15 cellular contexts compared by ENCODE assay signal in the genomic region with DNA sequence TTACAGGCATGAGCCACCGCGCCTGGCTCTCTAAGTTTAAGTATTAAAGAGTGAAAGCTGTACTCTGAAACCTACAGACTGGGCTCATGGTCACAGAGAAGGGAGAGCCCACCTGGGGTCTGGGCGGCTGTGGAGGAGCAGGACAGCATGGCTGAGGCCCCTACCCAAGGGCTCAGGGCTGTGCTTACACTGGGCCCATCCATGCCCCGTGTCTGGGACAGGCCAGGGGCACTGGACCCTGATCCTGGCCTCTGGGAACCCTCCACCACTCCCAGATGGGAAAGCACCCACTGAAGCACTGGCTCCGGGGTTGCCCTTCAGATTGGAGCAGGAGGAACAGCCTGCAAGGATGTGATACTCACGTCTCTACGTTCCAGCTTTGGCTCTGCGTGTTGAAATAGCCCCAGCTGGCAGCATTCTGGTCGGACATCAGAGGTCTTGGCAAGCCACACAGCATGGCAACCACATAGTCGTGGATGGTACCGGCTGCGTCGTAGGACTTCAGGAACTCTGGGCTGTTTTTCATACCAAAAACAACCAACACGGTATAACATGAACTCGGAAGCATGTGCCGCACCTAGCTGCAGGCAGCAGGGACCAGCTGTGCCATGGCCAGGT. TPM values are rescaled to one million over a fixed set of nuclear protein-coding genes. Genes with fewer than 3 reads are reported as not detected.
A peak's percentile ranks its signal among the peaks of the same experiment; 100 is the strongest.
DNase-seq lines count a peak whose midpoint lies in the region; ATAC-seq and TF ChIP-seq lines count a peak whose summit lies in the region.
"Had no signal": no experiment of that assay in that cellular context is flagged by ENCODE, and none has a peak within 500 bp of the region (broad histone marks: within the 10 kb centered on the region; RNA-seq: fewer than 3 reads in every experiment).

No MANE protein-coding gene starts in this region.

- no peaks in the 10 kb centered on the region for H3K9me3 ChIP-seq in gastrocnemius medialis
- H3K9me3 ChIP-seq: A549, Caco-2 had no signal

- H3K4me1 ChIP-seq in gastrocnemius medialis = no peaks in the 10 kb centered on the region
- H3K4me1 ChIP-seq: A549, Caco-2 had no signal

- intact Hi-C loops in Right ventricle myocardium inferior (cut with DNase I) (no loop called here), cardiac septum (cut with DNase I) (no loop called here), gastrocnemius medialis (cut with DNase I; ENCODE audit: low total_unique reads) (no loop called here)

- no peaks in the 10 kb centered on the region for H3K27me3 ChIP-seq in gastrocnemius medialis

- H3K27ac ChIP-seq in gastrocnemius medialis = peak overlapping the region in 1 of 4 donors; percentile 46
- H3K27ac ChIP-seq: 22Rv1, A549, C4-2B had no signal

- no peak for TF ChIP-seq CTCF in gastrocnemius medialis (IDR thresholded peaks at IDR 0.05 in 4 of 5, conservative IDR thresholded peaks at IDR 0.05 in 1 of 5)

- TF ChIP-seq POLR2A in gastrocnemius medialis (IDR thresholded peaks at IDR 0.05) = no peak

- in situ Hi-C loops in gastrocnemius medialis (cut with MboI; ENCODE audit: low sequenced_read_pairs in 4 of 4) = no loop called here

- ATAC-seq in Right ventricle myocardium inferior = peak; percentile 31
- peak; percentile 69 to 89 for ATAC-seq in gastrocnemius medialis
- ATAC-seq in GM18867 (IDR thresholded peaks at IDR 0.05; ENCODE audit: unreplicated experiment) = no peak
- no peak for ATAC-seq in HG03045 (IDR thresholded peaks at IDR 0.05; ENCODE audit: unreplicated experiment)
- ATAC-seq: A549, GM23338 had no signal

- no peak for DNase-seq in Right ventricle myocardium inferior (ENCODE audit: missing footprints)
- no peak for DNase-seq in cardiac septum (ENCODE audit: low spot score)
- DNase-seq in myocyte (ENCODE audit: low read depth) = peak; percentile 50
- peak in 1 of 2 donors; percentile 69 for DNase-seq in gastrocnemius medialis
- no peak for DNase-seq in LoVo (ENCODE audit: low spot score)
- DNase-seq: AML-193; Caco-2; CD4-positive, alpha-beta T cell; HCEC 1CT had no signal

- no peak overlapping the region for H3K4me3 ChIP-seq in gastrocnemius medialis
- H3K4me3 ChIP-seq: A549, GM23338 had no signal

- peaks cover 0 to 83% of the 10 kb centered on the region in 2 donors for H3K36me3 ChIP-seq in gastrocnemius medialis

RNA-seq across cellular contexts. Expression of a gene that starts 13.0 kb away (rescaled TPM):
- total RNA-seq in Right ventricle myocardium inferior = 4.4 TPM
- total RNA-seq in cardiac septum = 4.8 TPM
- 3.5 and 4.8 TPM in 2 replicates for total RNA-seq in myocyte
- polyA plus RNA-seq in myocyte (2012) = 3.9 TPM
- total RNA-seq in gastrocnemius medialis = 1 to 10 TPM; 4.1 to 4.7 (median 4.4) TPM

RNA-seq across cellular contexts. Expression of a gene that starts 13.5 kb away (rescaled TPM):
- total RNA-seq in Right ventricle myocardium inferior = 6.6 TPM
- 6.4 TPM for total RNA-seq in cardiac septum
- 36.1 and 39.6 TPM in 2 replicates for total RNA-seq in myocyte
- polyA plus RNA-seq in myocyte (2012) = 27.0 TPM
- 100 to 1,000 TPM in 1 of 4 donors, 10 to 100 TPM in 3; 15.0 to 141 (median 60.2) TPM for total RNA-seq in gastrocnemius medialis

RNA-seq across cellular contexts. Expression of a gene that starts 13.9 kb away (rescaled TPM):
- total RNA-seq in Right ventricle myocardium inferior (4.1 TPM), cardiac septum (4.8 TPM), myocyte (0.99 and 1.3 TPM in 2 replicates), gastrocnemius medialis (1 to 10 TPM; 1.7 to 6.5 (median 3.5) TPM)
- 1.8 TPM for polyA plus RNA-seq in myocyte (2012)

RNA-seq across cellular contexts. Expression of a gene that starts 45.3 kb away (rescaled TPM):
- total RNA-seq in Right ventricle myocardium inferior = 157 TPM
- 158 TPM for total RNA-seq in cardiac septum
- 95.1 and 122 TPM in 2 replicates for total RNA-seq in myocyte
- 201 TPM for polyA plus RNA-seq in myocyte (2012)
- total RNA-seq in gastrocnemius medialis = 10 to 100 TPM; 24.1 to 45.1 (median 33.8) TPM

RNA-seq across cellular contexts. Expression of a gene that starts 45.5 kb away (rescaled TPM):
- total RNA-seq in Right ventricle myocardium inferior (65.5 TPM), cardiac septum (54.0 TPM), myocyte (47.0 and 60.7 TPM in 2 replicates), gastrocnemius medialis (10 to 100 TPM; 40.6 to 73.8 (median 54.5) TPM)
- 75.7 TPM for polyA plus RNA-seq in myocyte (2012)

Comparison
In these comparisons a context has a peak if more than half of its experiments do, and no peak if none do; other contexts are left out.
1. ATAC-seq: peak in Right ventricle myocardium inferior (single experiment) and gastrocnemius medialis (2 of 2); none in GM18867 (single experiment) and HG03045 (single experiment).